11 cellular contexts compared by ENCODE assay signal in genomic region chr9:110141118-110141797, GRCh38.
DNase-seq lines count a peak whose midpoint lies in the region; ATAC-seq, FAIRE-seq and TF ChIP-seq lines count a peak whose summit lies in the region.
"Had no signal": no experiment of that assay in that cellular context is flagged by ENCODE, and none has a peak within 500 bp of the region (broad histone marks: within the 10 kb centered on the region; RNA-seq: fewer than 3 reads in every experiment).

No MANE protein-coding gene starts in this region.

- H3K4me2 ChIP-seq in smooth muscle cell: peak overlapping the region; percentile 44
- H3K4me2 ChIP-seq: neural progenitor cell had no signal

- no peak overlapping the region for H2AFZ ChIP-seq in smooth muscle cell (ENCODE audit: low read depth)
- H2AFZ ChIP-seq: neural progenitor cell had no signal

- intact Hi-C loops in adrenal gland (cut with DNase I): no loop called here
- intact Hi-C loops in left cardiac atrium (cut with DNase I): no loop called here

- H4K20me1 ChIP-seq in smooth muscle cell (ENCODE audit: low read depth): peaks cover 99% of the 10 kb centered on the region

- peaks cover 8% of the 10 kb centered on the region for H3F3A ChIP-seq in smooth muscle cell (ENCODE audit: low read depth)

- no peak for TF ChIP-seq CTCF in adrenal gland (IDR thresholded peaks at IDR 0.05)
- TF ChIP-seq CTCF in smooth muscle cell (IDR thresholded peaks at IDR 0.05; ENCODE audit: borderline replicate concordance, insufficient read depth, poor library complexity, severe bottlenecking): no peak
- TF ChIP-seq CTCF in WERI-Rb-1 (IDR thresholded peaks at IDR 0.05; ENCODE audit: low read depth, low read length): no peak

- peak; percentile 11 for FAIRE-seq in GM19239 (lab: Jason Lieb, UNC)
- FAIRE-seq: H1 had no signal

- DNase-seq in GM19239 (ENCODE audit: insufficient read length, low spot score): no peak
- peak in 6 of 7 donors; percentile 47 to 76 (median 53) for DNase-seq in adrenal gland
- DNase-seq in left cardiac atrium: peak; percentile 71
- DNase-seq in smooth muscle cell (lab: John Stamatoyannopoulos, UW; ENCODE audit: unreplicated experiment): no peak
- no peak for DNase-seq in NCI-H345 (lab: John Stamatoyannopoulos, UW)
- no peak for DNase-seq in WERI-Rb-1
- no peak for DNase-seq in activated gamma-delta T cell treated with Interleukin-2 at 50 U/mL for 16 hours
- DNase-seq: erythroblast had no signal

- H3K9me3 ChIP-seq in adrenal gland (replicated peaks in 1 of 3) (no peaks in the 10 kb centered on the region), smooth muscle cell (replicated peaks; ENCODE audit: low read depth) (no peaks in the 10 kb centered on the region), WERI-Rb-1 (ENCODE audit: severe bottlenecking) (no peaks in the 10 kb centered on the region)

- peak overlapping the region in 2 of 5 donors; percentile 45 to 78 for H3K27ac ChIP-seq in adrenal gland
- peak overlapping the region; percentile 74 for H3K27ac ChIP-seq in smooth muscle cell (ENCODE audit: low read depth)
- H3K27ac ChIP-seq in WERI-Rb-1: no peak overlapping the region
- H3K27ac ChIP-seq: neural progenitor cell had no signal

- H3K4me1 ChIP-seq in adrenal gland (replicated peaks in 1 of 2) (peaks cover 0 to 18% of the 10 kb centered on the region in 2 donors), smooth muscle cell (ENCODE audit: low read depth) (no peaks in the 10 kb centered on the region)
- H3K4me1 ChIP-seq: neural progenitor cell had no signal

- ATAC-seq in left cardiac atrium (peak; percentile 67 to 74), HG03095 (IDR thresholded peaks at IDR 0.05; ENCODE audit: unreplicated experiment) (no peak)

- no peaks in the 10 kb centered on the region for H3K36me3 ChIP-seq in adrenal gland (replicated peaks in 1 of 2)
- peaks cover 3% of the 10 kb centered on the region for H3K36me3 ChIP-seq in smooth muscle cell (ENCODE audit: low read depth)
- H3K36me3 ChIP-seq in WERI-Rb-1: peaks cover 10% of the 10 kb centered on the region; the same call in 1 of the 2 replicates
- H3K36me3 ChIP-seq: neural progenitor cell had no signal

- 54 to 63% (median 57%) methylated on average over 9 of the region's 9 CpGs for WGBS in adrenal gland, 4 donors
- 66% methylated on average over 9 of the region's 9 CpGs for whole genome bisulfite sequencing in smooth muscle cell (ENCODE audit: low lambda C conversion rate)

- no peaks in the 10 kb centered on the region for H3K27me3 ChIP-seq in adrenal gland
- no peaks in the 10 kb centered on the region for H3K27me3 ChIP-seq in smooth muscle cell (ENCODE audit: low read depth)
- no peaks in the 10 kb centered on the region for H3K27me3 ChIP-seq in WERI-Rb-1 (ENCODE audit: insufficient read depth, low read depth, severe bottlenecking)
- H3K27me3 ChIP-seq: neural progenitor cell had no signal

- H3K79me2 ChIP-seq in smooth muscle cell (ENCODE audit: low read depth): peaks cover 84% of the 10 kb centered on the region

- no peak for TF ChIP-seq POLR2A in adrenal gland (IDR thresholded peaks at IDR 0.05)

- H3K9ac ChIP-seq in smooth muscle cell (ENCODE audit: low read depth): peak overlapping the region; percentile 1
- H3K9ac ChIP-seq: neural progenitor cell had no signal

- H3K4me3 ChIP-seq in adrenal gland: no peak overlapping the region
- no peak overlapping the region for H3K4me3 ChIP-seq in smooth muscle cell
- no peak overlapping the region for H3K4me3 ChIP-seq in WERI-Rb-1 (ENCODE audit: low read depth, low read length)
- H3K4me3 ChIP-seq: neural progenitor cell had no signal

Comparison
In these comparisons a context has a peak if more than half of its experiments do, and no peak if none do; other contexts are left out.
1. DNase-seq: peak in adrenal gland (6 of 7) and left cardiac atrium (single experiment); none in GM19239 (single experiment), smooth muscle cell (single experiment), NCI-H345 (single experiment), WERI-Rb-1 (single experiment) and activated gamma-delta T cell treated with Interleukin-2 at 50 U/mL for 16 hours (single experiment).